1 cellular context compared by ENCODE assay signal in genomic region chr4:88756149-88756548, GRCh38.
TF ChIP-seq lines count a peak whose summit lies in the region.

No MANE protein-coding gene starts in this region.

TF ChIP-seq in SK-N-SH, 30 proteins besides CTCF, POLR2A, EP300 and RAD21 (continued from another document):
- TF ChIP-seq PBX3 (IDR thresholded peaks at IDR 0.05) = no peak
- TF ChIP-seq FOXM1 (IDR thresholded peaks at IDR 0.05; ENCODE audit: low read depth) = no peak
- no peak for TF ChIP-seq EZH2phosphoT487 (IDR thresholded peaks at IDR 0.05; ENCODE audit: borderline replicate concordance, low read depth)
- no peak for TF ChIP-seq TCF12 (IDR thresholded peaks at IDR 0.05)
- TF ChIP-seq MEF2A (IDR thresholded peaks at IDR 0.05; ENCODE audit: borderline replicate concordance, low read depth) = no peak
- TF ChIP-seq CHD2 (IDR thresholded peaks at IDR 0.05; ENCODE audit: low read length, partially characterized antibody) = no peak
- TF ChIP-seq USF2 (IDR thresholded peaks at IDR 0.05; ENCODE audit: borderline replicate concordance, low read depth, low read length) = no peak
- TF ChIP-seq TAF1 (IDR thresholded peaks at IDR 0.05; ENCODE audit: borderline replicate concordance, low read depth, low read length) = no peak
- TF ChIP-seq RXRA (IDR thresholded peaks at IDR 0.05; ENCODE audit: borderline replicate concordance, low read depth) = no peak
- TF ChIP-seq NFIC (IDR thresholded peaks at IDR 0.05; ENCODE audit: borderline replicate concordance) = no peak
- TF ChIP-seq SMC3 (IDR thresholded peaks at IDR 0.05; ENCODE audit: low read depth, low read length) = no peak
- TF ChIP-seq USF1 (IDR thresholded peaks at IDR 0.05; ENCODE audit: borderline replicate concordance, low read depth) = no peak
- no peak for TF ChIP-seq JUND (IDR thresholded peaks at IDR 0.05)
